In genomic region chr19:43465468-43466120, GRCh38 we compare ENCODE assay signal across 8 cellular contexts. TPM values are rescaled to one million over a fixed set of nuclear protein-coding genes. Genes with fewer than 3 reads are reported as not detected.
DNase-seq lines count a peak whose midpoint lies in the region; ATAC-seq and TF ChIP-seq lines count a peak whose summit lies in the region.

LYPD3 (minus strand) TSS chr19:43465608; CDS start chr19:43465571, 37 bp downstream.

- peak within 1 kb of the TSS; percentile 93 to 100 (median 97) for H3K4me3 Mint-ChIP-seq in brain

- H3K27me3 ChIP-seq in right lobe of liver = no peaks in the 10 kb centered on the region

- TF ChIP-seq CTCF in brain (conservative IDR thresholded peaks at IDR 0.05) = no peak
- no peak for TF ChIP-seq CTCF in right lobe of liver (IDR thresholded peaks at IDR 0.05)

- peak within 1 kb of the TSS in 3 of 5 experiments; percentile 93 to 97 (median 95) for H3K27ac Mint-ChIP-seq in brain

- H3K36me3 ChIP-seq in right lobe of liver (no peaks in the 10 kb centered on the region), urinary bladder (ENCODE audit: insufficient read depth) (no peaks in the 10 kb centered on the region)

- no peak for ATAC-seq in Right ventricle myocardium inferior
- ATAC-seq in Right ventricle myocardium superior (ENCODE audit: poor library complexity) = no peak
- ATAC-seq in right lobe of liver = no peak
- ATAC-seq in GM21528 (IDR thresholded peaks at IDR 0.05; ENCODE audit: low FRiP score, unreplicated experiment) = no peak

- DNase-seq in Right ventricle myocardium inferior (ENCODE audit: missing footprints) (peak; percentile 53), Right ventricle myocardium superior (no peak), right lobe of liver (peak in 1 of 3 donors; percentile 40), DMS79 treated with DMSO at 0.1 percent for 48 hours (lab: John Stamatoyannopoulos, UW) (no peak), kidney glomerular epithelial cell (lab: John Stamatoyannopoulos, UW) (no peak)

- H3K27me3 Mint-ChIP-seq in brain = peaks cover 28% of the 10 kb centered on the region

- intact Hi-C loops in Right ventricle myocardium inferior (cut with DNase I) (loop anchor here (10.0 kb wide), 1 partner anchor 129 kb away; the partner anchor contains the start of genes IRGQ and ZNF576), Right ventricle myocardium superior (cut with DNase I) (no loop called here), right lobe of liver (cut with DNase I) (no loop called here)

- 42% methylated on average over 7 of the region's 24 CpGs for WGBS in right lobe of liver (ENCODE audit: insufficient coverage, low coverage, low lambda C conversion rate, missing lambda C conversion rate)
- WGBS in urinary bladder = 21% methylated on average over 24 of the region's 24 CpGs

- H3K36me3 Mint-ChIP-seq in brain = peaks cover 4% of the 10 kb centered on the region

- peaks cover 0 to 2% (median 0%) of the 10 kb centered on the region in 5 experiments for H3K9me3 Mint-ChIP-seq in brain

- H3K27ac ChIP-seq in right lobe of liver = peak within 1 kb of the TSS in 1 of 3 donors; percentile 24
- peak within 1 kb of the TSS; percentile 11 for H3K27ac ChIP-seq in urinary bladder (ENCODE audit: low read depth)

- TF ChIP-seq POLR2A in right lobe of liver (IDR thresholded peaks at IDR 0.05) = no peak

- H3K4me1 Mint-ChIP-seq in brain = peaks cover 6% of the 10 kb centered on the region

- H3K4me1 ChIP-seq in right lobe of liver (peaks cover 0 to 11% (median 3%) of the 10 kb centered on the region in 4 donors), urinary bladder (ENCODE audit: insufficient read depth) (no peaks in the 10 kb centered on the region)

- H3K4me3 ChIP-seq in right lobe of liver (peak within 1 kb of the TSS in 2 of 3 donors; percentile 71 to 82), urinary bladder (ENCODE audit: low read depth, low read length) (peak within 1 kb of the TSS; percentile 48)

- H3K9me3 ChIP-seq in right lobe of liver = no peaks in the 10 kb centered on the region

RNA-seq across cellular contexts. Expression of gene LYPD3, which starts in this region (rescaled TPM):
- total RNA-seq in Right ventricle myocardium inferior (0.19 TPM), Right ventricle myocardium superior (0.16 TPM), right lobe of liver (under 1 TPM in 4 of 6 experiments, not detected in 2; 0.20 to 0.28 (median 0.25) TPM), urinary bladder (2.8 TPM)
- polyA plus RNA-seq in brain (ENCODE audit: insufficient read depth, low read depth, low replicate concordance) (3.2 TPM), urinary bladder (7.7 TPM)

Comparison
In these comparisons a context has a peak if more than half of its experiments do, and no peak if none do; other contexts are left out.
1. Peak in DNase-seq in Right ventricle myocardium inferior; RNA of the gene not detected or under 1 TPM.